In genomic region chr14:93016275-93016845, GRCh38 we compare ENCODE assay signal across 17 cellular contexts.
"Had no signal": no experiment of that assay in that cellular context is flagged by ENCODE, and none has a peak within 500 bp of the region (broad histone marks: within the 10 kb centered on the region; RNA-seq: fewer than 3 reads in every experiment).

No MANE protein-coding gene starts in this region.

- H3K27ac ChIP-seq: coronary artery, vagina had no signal

- ATAC-seq: activated CD8-positive, alpha-beta T cell treated with anti-CD3 and anti-CD28 coated beads for 36 hours; activated T-helper 17 cell treated with anti-CD3 and anti-CD28 coated beads, Interleukin-2, amount 50 U/mL, for 72 hours; esophagus mucosa; stimulated activated naive B cell treated with anti-CD40 and anti-IgM and Interleukin-4, amounts not matched to agents 10 μg/mL and 1 μg/mL and 100 μg/mL, for 72 hours had no signal

- H3K9me3 ChIP-seq: body of pancreas, psoas muscle, spleen, vagina had no signal

- H3K4me3 ChIP-seq: body of pancreas, coronary artery, psoas muscle, spleen, vagina had no signal

- H3K27me3 ChIP-seq: body of pancreas, spleen, vagina had no signal

- DNase-seq: activated CD4-positive, alpha-beta T cell treated with anti-CD3 and anti-CD28 coated beads, Interleukin-2, amount 10 ng/mL, durations not matched to agents 24 days and 14 days; activated CD8-positive, alpha-beta T cell treated with anti-CD3 and anti-CD28 coated beads for 36 hours; activated naive CD4-positive, alpha-beta T cell; activated naive CD8-positive, alpha-beta T cell treated with anti-CD3 and anti-CD28 coated beads, Interleukin-2, amount 10 ng/mL, durations not matched to agents 7 days and 5 days; activated T-cell treated with anti-CD3 and anti-CD28 coated beads, Interleukin-2, amount 50 U/mL, for 1 hour; body of pancreas; effector CD4-positive, alpha-beta T cell; mammary epithelial cell; psoas muscle; spleen; stimulated activated CD4-positive, alpha-beta T cell treated with anti-CD3 and anti-CD28 coated beads, Interleukin-4, amount 100 ng/mL, for 4 hours; stimulated activated naive B cell treated with anti-CD40 and anti-IgM and Interleukin-4, amounts not matched to agents 10 μg/mL and 1 μg/mL and 100 μg/mL, for 72 hours; trophoblast cell had no signal
